Comparison of ENCODE assay signal across 17 cellular contexts in genomic region chr4:100849319-100849718, GRCh38.
A peak's percentile ranks its signal among the peaks of the same experiment; 100 is the strongest.
DNase-seq lines count a peak whose midpoint lies in the region; ATAC-seq, FAIRE-seq and TF ChIP-seq lines count a peak whose summit lies in the region.
"Had no signal": no experiment of that assay in that cellular context is flagged by ENCODE, and none has a peak within 500 bp of the region (broad histone marks: within the 10 kb centered on the region; RNA-seq: fewer than 3 reads in every experiment).

No MANE protein-coding gene starts in this region.

- H3F3A ChIP-seq in GM23338 (replicated peaks; ENCODE audit: low read depth) = no peaks in the 10 kb centered on the region

- H4K20me1 ChIP-seq in GM23338 (replicated peaks; ENCODE audit: insufficient read depth) = no peaks in the 10 kb centered on the region

- 0 out of 2 replicates have a peak, but pooled peaks cover under 1% of the 10 kb centered on the region for H3K4me1 ChIP-seq in GM23338 (ENCODE audit: insufficient read depth)
- H3K4me1 ChIP-seq: right lobe of liver had no signal

- H3K27me3 Mint-ChIP-seq in GM23338 (ENCODE audit: insufficient read depth, low read depth, poor library complexity) = no peaks in the 10 kb centered on the region
- H3K27me3 Mint-ChIP-seq: stimulated activated naive B cell treated with anti-CD40 and anti-IgM and Interleukin-4, amounts not matched to agents 10 μg/mL and 1 μg/mL and 100 μg/mL, for 72 hours had no signal

- DNase-seq in GM23338 (ENCODE audit: low spot score) (no peak), NCI-H1694 (lab: John Stamatoyannopoulos, UW) (peak; percentile 50), bronchial epithelial cell (ENCODE audit: low read depth) (no peak), occipital lobe (lab: John Stamatoyannopoulos, UW) (peak; percentile 52), H4 (ENCODE audit: low spot score) (no peak), UCSD-AML1 (lab: John Stamatoyannopoulos, UW; ENCODE audit: unreplicated experiment) (no peak)
- DNase-seq: activated gamma-delta T cell; NCI-H1092 treated with DMSO at 0.1 percent for 48 hours; NCI-H226; right lobe of liver; stimulated activated naive B cell treated with anti-CD40 and anti-IgM and Interleukin-4, amounts not matched to agents 10 μg/mL and 1 μg/mL and 100 μg/mL, for 72 hours had no signal

- no peak; the same call in 2 of the 3 replicates for ATAC-seq in GM23338
- ATAC-seq in HG03442 (IDR thresholded peaks at IDR 0.05; ENCODE audit: unreplicated experiment) = no peak
- ATAC-seq: Right ventricle myocardium inferior had no signal

- H3K4me1 Mint-ChIP-seq in GM23338 = peaks cover under 1% of the 10 kb centered on the region; the same call in 2 of the 3 replicates
- H3K4me1 Mint-ChIP-seq: neural crest cell; stimulated activated naive B cell treated with anti-CD40 and anti-IgM and Interleukin-4, amounts not matched to agents 10 μg/mL and 1 μg/mL and 100 μg/mL, for 72 hours had no signal

- H3K36me3 Mint-ChIP-seq in GM23338 (ENCODE audit: low read depth) = no peaks in the 10 kb centered on the region
- H3K36me3 Mint-ChIP-seq: stimulated activated naive B cell treated with anti-CD40 and anti-IgM and Interleukin-4, amounts not matched to agents 10 μg/mL and 1 μg/mL and 100 μg/mL, for 72 hours had no signal

- no peaks in the 10 kb centered on the region for H3K9me3 Mint-ChIP-seq in GM23338
- H3K9me3 Mint-ChIP-seq: neural crest cell; stimulated activated naive B cell treated with anti-CD40 and anti-IgM and Interleukin-4, amounts not matched to agents 10 μg/mL and 1 μg/mL and 100 μg/mL, for 72 hours had no signal

- no peak overlapping the region for H3K27ac Mint-ChIP-seq in GM23338
- H3K27ac Mint-ChIP-seq: stimulated activated naive B cell treated with anti-CD40 and anti-IgM and Interleukin-4, amounts not matched to agents 10 μg/mL and 1 μg/mL and 100 μg/mL, for 72 hours had no signal

- no peaks in the 10 kb centered on the region for H3K36me3 ChIP-seq in GM23338 (ENCODE audit: insufficient read depth)
- H3K36me3 ChIP-seq in bronchial epithelial cell (ENCODE audit: control insufficient read depth, insufficient read depth, low read length) = no peaks in the 10 kb centered on the region
- H3K36me3 ChIP-seq: right lobe of liver had no signal

- H3K27me3 ChIP-seq in GM23338 (ENCODE audit: insufficient read depth) (no peaks in the 10 kb centered on the region), bronchial epithelial cell (ENCODE audit: control insufficient read depth, insufficient read depth, low read length) (no peaks in the 10 kb centered on the region)
- H3K27me3 ChIP-seq: hepatocyte, right lobe of liver had no signal

- H3K79me2 ChIP-seq in GM23338 (replicated peaks; ENCODE audit: insufficient read depth) = no peaks in the 10 kb centered on the region
- H3K79me2 ChIP-seq: hepatocyte had no signal

- H3K9me2 ChIP-seq in GM23338 (ENCODE audit: insufficient read depth) = 0 out of 2 replicates have a peak, but pooled peaks cover 2% of the 10 kb centered on the region

- peak; percentile 7 for FAIRE-seq in bronchial epithelial cell (lab: Jason Lieb, UNC)

- no peak overlapping the region for H3K4me2 ChIP-seq in GM23338
- H3K4me2 ChIP-seq: hepatocyte, KMS-11 had no signal

- TF ChIP-seq CTCF in GM23338 (conservative IDR thresholded peaks at IDR 0.05; ENCODE audit: low read depth in 2 of 2) (no peak), bronchial epithelial cell (IDR thresholded peaks at IDR 0.05; ENCODE audit: insufficient read depth, low read length, severe bottlenecking) (no peak)

- no peak overlapping the region for H3K4me3 Mint-ChIP-seq in GM23338
- H3K4me3 Mint-ChIP-seq: neural crest cell; stimulated activated naive B cell treated with anti-CD40 and anti-IgM and Interleukin-4, amounts not matched to agents 10 μg/mL and 1 μg/mL and 100 μg/mL, for 72 hours had no signal

- no peak overlapping the region for H3K4me3 ChIP-seq in GM23338
- H3K4me3 ChIP-seq in bronchial epithelial cell (ENCODE audit: low read depth, low read length) = no peak overlapping the region
- H3K4me3 ChIP-seq: coronary artery, hepatocyte, right lobe of liver had no signal

- H3K27ac ChIP-seq in GM23338 (ENCODE audit: low read depth) = no peak overlapping the region
- H3K27ac ChIP-seq: coronary artery, hepatocyte, KMS-11, right lobe of liver had no signal

- 0 out of 2 replicates have a peak overlapping the region, but pooled peaks have one; percentile 30 for H2AFZ ChIP-seq in GM23338
- H2AFZ ChIP-seq: hepatocyte had no signal

TF ChIP-seq in GM23338, 12 proteins besides CTCF, POLR2A, EP300 and RAD21:
- TF ChIP-seq EZH2 (IDR thresholded peaks at IDR 0.05; ENCODE audit: low read depth, unreplicated experiment) (no peak), STAT1 (IDR thresholded peaks at IDR 0.05; ENCODE audit: unreplicated experiment) (no peak), ZNF462 (CRISPR knock-in tag; IDR thresholded peaks at IDR 0.05) (no peak), EZH2phosphoT487 (IDR thresholded peaks at IDR 0.05; ENCODE audit: unreplicated experiment) (no peak), ZNF114 (CRISPR knock-in tag; IDR thresholded peaks at IDR 0.05) (no peak), ZNF331 (CRISPR knock-in tag; IDR thresholded peaks at IDR 0.05; ENCODE audit: low read depth) (no peak), NANOG (IDR thresholded peaks at IDR 0.05; ENCODE audit: borderline replicate concordance) (no peak)

Comparison
In these comparisons a context has a peak if more than half of its experiments do, and no peak if none do; other contexts are left out.
1. DNase-seq: peak in NCI-H1694 (single experiment) and occipital lobe (single experiment); none in GM23338 (single experiment), bronchial epithelial cell (single experiment), H4 (single experiment) and UCSD-AML1 (single experiment).